24 cellular contexts compared by ENCODE assay signal in the genomic region with DNA sequence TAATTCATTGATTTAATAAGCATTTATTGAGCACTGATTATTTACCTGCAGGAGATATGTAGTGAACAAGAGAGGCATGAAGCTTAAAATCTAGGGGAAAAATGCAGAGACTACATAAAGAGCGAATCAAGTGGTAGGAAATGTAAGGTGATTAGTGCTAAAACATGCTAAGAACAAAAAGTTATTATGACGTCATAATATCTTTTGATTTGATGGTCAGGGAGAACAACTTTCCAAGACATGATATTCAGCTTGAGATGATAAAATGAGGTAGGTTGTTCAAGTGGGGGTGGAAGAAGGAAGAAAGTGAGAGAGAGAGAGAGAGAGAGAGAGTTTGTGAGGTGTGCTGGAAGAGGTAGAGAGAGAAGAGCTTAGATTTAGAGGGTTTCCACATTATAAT.
A peak's percentile ranks its signal among the peaks of the same experiment; 100 is the strongest.
DNase-seq lines count a peak whose midpoint lies in the region; ATAC-seq, FAIRE-seq and TF ChIP-seq lines count a peak whose summit lies in the region.
"Had no signal": no experiment of that assay in that cellular context is flagged by ENCODE, and none has a peak within 500 bp of the region (broad histone marks: within the 10 kb centered on the region; RNA-seq: fewer than 3 reads in every experiment).

No MANE protein-coding gene starts in this region.

- BruUV-seq in K562 (replicated peaks; lab: Mats Ljungman, UMichigan): no TSS peak

- no peak overlapping the region for H2AFZ ChIP-seq in K562 (ENCODE audit: low read depth, low read length)

- H3K4me3 ChIP-seq in HEK293 (ENCODE audit: low read depth, low read length) (no peak overlapping the region), K562 (no peak overlapping the region)
- H3K4me3 ChIP-seq: BLaER1 had no signal

- no peak for TF ChIP-seq POLR2A in K562 (conservative IDR thresholded peaks at IDR 0.05)

- POLR2A ChIA-PET in HEK293 (lab: Yijun Ruan, JAX): no interaction called here
- POLR2A ChIA-PET in K562 (lab: Yijun Ruan, JAX): no interaction called here

- TF ChIP-seq EP300 in K562 (IDR thresholded peaks at IDR 0.05; ENCODE audit: low read length): no peak

- in situ Hi-C loops in K562 (cut with MboI): no loop called here

- H3K27me3 ChIP-seq in K562 (ENCODE audit: control insufficient read depth in 2 of 2, insufficient read depth in 2 of 2, low read length in 2 of 2): no peaks in the 10 kb centered on the region
- H3K27me3 ChIP-seq: BE2C, BLaER1 had no signal

- no peaks in the 10 kb centered on the region for H3K36me3 ChIP-seq in HEK293 (ENCODE audit: control insufficient read depth in 2 of 2, insufficient read depth in 1 of 2, low read length in 2 of 2)
- no peaks in the 10 kb centered on the region for H3K36me3 ChIP-seq in K562 (ENCODE audit: control insufficient read depth, insufficient read depth, low read length)
- H3K36me3 ChIP-seq: BE2C had no signal

- H3K79me2 ChIP-seq in K562 (ENCODE audit: control insufficient read depth, insufficient read depth, low read length): no peaks in the 10 kb centered on the region

- H3K4me1 ChIP-seq in HEK293 (ENCODE audit: control insufficient read depth, insufficient read depth, low read length) (peaks cover 4% of the 10 kb centered on the region; the same call in 1 of the 2 replicates), K562 (replicated peaks in 1 of 2; ENCODE audit: control insufficient read depth in 2 of 2, insufficient read depth in 2 of 2, low read length in 2 of 2) (no peaks in the 10 kb centered on the region)
- H3K4me1 ChIP-seq: BE2C, BLaER1 had no signal

- H3K27ac ChIP-seq in HEK293 (ENCODE audit: extremely low read depth, low read depth, low read length) (no peak overlapping the region), angular gyrus (ENCODE audit: low read depth, low read length) (peak overlapping the region; percentile 25), K562 (ENCODE audit: extremely low read depth, low read depth, low read length) (no peak overlapping the region)
- H3K27ac ChIP-seq: BLaER1 had no signal

- CTCF ChIA-PET in HEK293 (lab: Yijun Ruan, JAX): interaction anchor here (0.7 kb wide), 1 partner anchor 1597 kb away, joined by 3 read pairs; no protein-coding TSS in a partner anchor
- CTCF ChIA-PET in K562 (lab: Yijun Ruan, JAX; ENCODE audit: low intra/inter-chr PET ratio): no interaction called here

- WGBS in K562 (ENCODE audit: insufficient coverage, low coverage, missing lambda C conversion rate): 3% methylated on average over 2 of the region's 2 CpGs

- H3K9ac ChIP-seq in K562 (ENCODE audit: insufficient read depth in 1 of 2, low read depth in 2 of 2, low read length in 2 of 2): no peak overlapping the region
- H3K9ac ChIP-seq: BLaER1 had no signal

- no peak for FAIRE-seq in K562 (lab: Jason Lieb, UNC)
- FAIRE-seq: A204.1, GM12891 had no signal

- DNase-seq in K562 (ENCODE audit: extremely low read depth in 1 of 4, low spot score in 3 of 4) (no peak), NCI-H2227 (lab: John Stamatoyannopoulos, UW; ENCODE audit: unreplicated experiment) (no peak)
- DNase-seq: 8988T; ACHN; BE2C; C1 segment of cervical spinal cord; CD4-positive, alpha-beta memory T cell; CD4-positive, CD25-positive, alpha-beta regulatory T cell; CD8-positive, alpha-beta memory T cell; COR-L47; DMS 273 treated with DMSO at 0.1 percent for 48 hours; DMS153; DMS53; DMS79; DND-41; EL; GDM1 had no signal

- no peak overlapping the region for H3K4me2 ChIP-seq in K562 (ENCODE audit: insufficient read depth, low read length)
- H3K4me2 ChIP-seq: BLaER1 had no signal

- TF ChIP-seq CTCF in HEK293 (tag by site-specific recombination; IDR thresholded peaks at IDR 0.05): no peak
- TF ChIP-seq CTCF in K562 (IDR thresholded peaks at IDR 0.05 in 2 of 3, conservative IDR thresholded peaks at IDR 0.05 in 1 of 3; ENCODE audit: insufficient read depth in 2 of 3, low read depth in 1 of 3, low read length in 3 of 3): no peak

- no peak for TF ChIP-seq RAD21 in K562 (CRISPR knock-in tag; conservative IDR thresholded peaks at IDR 0.05 in 1 of 2, IDR thresholded peaks at IDR 0.05 in 1 of 2)

- no peaks in the 10 kb centered on the region for H3K9me3 ChIP-seq in HEK293 (ENCODE audit: control insufficient read depth, insufficient read depth, low read depth, low read length)
- no peaks in the 10 kb centered on the region; the same call in none of the 2 replicates for H3K9me3 ChIP-seq in K562 (replicated peaks; ENCODE audit: control insufficient read depth, insufficient read depth, low read depth, low read length)
- H3K9me3 ChIP-seq: BE2C had no signal

- no peaks in the 10 kb centered on the region for H4K20me1 ChIP-seq in K562 (replicated peaks; ENCODE audit: control insufficient read depth, insufficient read depth, low read length)
- H4K20me1 ChIP-seq: BLaER1 had no signal

- intact Hi-C loops in K562 (cut with micrococcal nuclease): no loop called here

- H3K9me1 ChIP-seq in K562 (ENCODE audit: control insufficient read depth, insufficient read depth, low read length): no peaks in the 10 kb centered on the region

- ATAC-seq in K562 (no peak), HG02678 (IDR thresholded peaks at IDR 0.05; ENCODE audit: unreplicated experiment) (no peak), GM18511 (IDR thresholded peaks at IDR 0.05; ENCODE audit: unreplicated experiment) (no peak)

TF ChIP-seq in HEK293, 187 proteins besides CTCF, POLR2A, EP300 and RAD21 (continues in another document):
- TF ChIP-seq ZBTB17 (tag by site-specific recombination; IDR thresholded peaks at IDR 0.05) (no peak), ZNF837 (tag by site-specific recombination; IDR thresholded peaks at IDR 0.05) (no peak), ATF2 (tag by site-specific recombination; IDR thresholded peaks at IDR 0.05; ENCODE audit: low read depth) (peak; percentile 86), ZNF704 (tag by site-specific recombination; IDR thresholded peaks at IDR 0.05) (no peak), ZNF621 (tag by site-specific recombination; IDR thresholded peaks at IDR 0.05) (no peak), SP3 (tag by site-specific recombination; IDR thresholded peaks at IDR 0.05) (no peak), ZXDB (tag by site-specific recombination; IDR thresholded peaks at IDR 0.05) (no peak)

TF ChIP-seq in K562, 482 proteins besides CTCF, POLR2A, EP300 and RAD21 (continues in another document):
- no peak for TF ChIP-seq TEAD4 (IDR thresholded peaks at IDR 0.05; ENCODE audit: low read length)
- TF ChIP-seq TEAD4 (CRISPR knock-in tag; IDR thresholded peaks at IDR 0.05; ENCODE audit: borderline replicate concordance): no peak
- TF ChIP-seq POLR3A (IDR thresholded peaks at IDR 0.05; ENCODE audit: borderline replicate concordance, extremely low read depth, insufficient read depth, insufficient read length): no peak
- no peak for TF ChIP-seq NR2C1 (IDR thresholded peaks at IDR 0.05)
- no peak for TF ChIP-seq NR2C1 (tag; IDR thresholded peaks at IDR 0.05)
- no peak for TF ChIP-seq PKNOX1 (IDR thresholded peaks at IDR 0.05)
- TF ChIP-seq TFE3 (CRISPR knock-in tag; IDR thresholded peaks at IDR 0.05): no peak
- no peak for TF ChIP-seq ZZZ3 (IDR thresholded peaks at IDR 0.05)
- TF ChIP-seq ZNF592 (IDR thresholded peaks at IDR 0.05): no peak

Comparison
In these comparisons a context has a peak if more than half of its experiments do, and no peak if none do; other contexts are left out.
1. Of the 44 proteins assayed by ChIP-seq in both K562 and HEK293: peak only in K562: none; only in HEK293: ATF2; in both: none; in neither: 43.